ENCODE assay signal across 21 cellular contexts in genomic region chr10:22821501-22821900, GRCh38.
DNase-seq lines count a peak whose midpoint lies in the region; ATAC-seq and TF ChIP-seq lines count a peak whose summit lies in the region.
"Had no signal": no experiment of that assay in that cellular context is flagged by ENCODE, and none has a peak within 500 bp of the region (broad histone marks: within the 10 kb centered on the region; RNA-seq: fewer than 3 reads in every experiment).

No MANE protein-coding gene starts in this region.

- no peak overlapping the region for H2AFZ ChIP-seq in PC-3 (ENCODE audit: low read length)
- H2AFZ ChIP-seq: hepatocyte had no signal

- POLR2A ChIA-PET in BJ (lab: Charles Lee) (interaction anchor here (0.6 kb wide), 1 partner anchor 35 kb away, joined by 9 read pairs; no protein-coding TSS in a partner anchor), PC-3 (lab: Charles Lee; ENCODE audit: unreplicated experiment) (no interaction called here)

- CTCF ChIA-PET in BJ (lab: Yijun Ruan, JAX) (no interaction called here), PC-3 (lab: Charles Lee) (no interaction called here)

- no peak overlapping the region for H3K4me3 ChIP-seq in BJ (ENCODE audit: low read depth, low read length)
- no peak overlapping the region for H3K4me3 ChIP-seq in PC-3 (ENCODE audit: low read length)
- H3K4me3 ChIP-seq: BLaER1 treated with 17β-estradiol and CSF1 and Interleukin-3, amounts not matched to agents 10 nM and 100 nM; hepatocyte; testis had no signal

- no peaks in the 10 kb centered on the region for H3K79me2 ChIP-seq in PC-3 (ENCODE audit: low read length)
- H3K79me2 ChIP-seq: hepatocyte had no signal

- TF ChIP-seq CTCF in BJ (IDR thresholded peaks at IDR 0.05; ENCODE audit: insufficient read depth, low read depth, low read length) (no peak), PC-3 (conservative IDR thresholded peaks at IDR 0.05; ENCODE audit: low read depth, low read length) (no peak)

- no peaks in the 10 kb centered on the region for H4K20me1 ChIP-seq in PC-3 (ENCODE audit: low read length)
- H4K20me1 ChIP-seq: BLaER1 treated with 17β-estradiol and CSF1 and Interleukin-3, amounts not matched to agents 10 nM and 100 nM had no signal

- H3K9me2 ChIP-seq in PC-3 (replicated peaks; ENCODE audit: low read length) = no peaks in the 10 kb centered on the region

- BruUV-seq in PC-3 (replicated peaks; lab: Mats Ljungman, UMichigan) = no TSS peak

- no peaks in the 10 kb centered on the region for H3K36me3 ChIP-seq in BJ (ENCODE audit: control insufficient read depth, insufficient read depth, low read length)
- H3K36me3 ChIP-seq in PC-3 (ENCODE audit: low read depth, low read length) = no peaks in the 10 kb centered on the region
- H3K36me3 ChIP-seq: BLaER1 treated with 17β-estradiol and CSF1 and Interleukin-3, amounts not matched to agents 10 nM and 100 nM had no signal

- no peaks in the 10 kb centered on the region for H3K27me3 ChIP-seq in BJ (ENCODE audit: control insufficient read depth, insufficient read depth, low read length)
- no peaks in the 10 kb centered on the region for H3K27me3 ChIP-seq in PC-3 (ENCODE audit: low read length)
- H3K27me3 ChIP-seq: BLaER1 treated with 17β-estradiol and CSF1 and Interleukin-3, amounts not matched to agents 10 nM and 100 nM; hepatocyte; testis had no signal

- H3K27ac ChIP-seq in PC-3 (ENCODE audit: low read length) = peak overlapping the region; percentile 41
- H3K27ac ChIP-seq in epithelial cell of prostate = peak overlapping the region; percentile 7
- H3K27ac ChIP-seq: BLaER1 treated with 17β-estradiol and CSF1 and Interleukin-3, amounts not matched to agents 10 nM and 100 nM; hepatocyte; HL-60; testis had no signal

- H3K9ac ChIP-seq in PC-3 (ENCODE audit: low read length) = no peak overlapping the region
- H3K9ac ChIP-seq: BLaER1 treated with 17β-estradiol and CSF1 and Interleukin-3, amounts not matched to agents 10 nM and 100 nM had no signal

- peaks cover 57% of the 10 kb centered on the region for H3K4me1 ChIP-seq in PC-3 (ENCODE audit: insufficient read depth, low read length)
- H3K4me1 ChIP-seq: testis had no signal

- ATAC-seq in PC-3 (no peak), HG02973 (IDR thresholded peaks at IDR 0.05; ENCODE audit: unreplicated experiment) (no peak), GM18517 (IDR thresholded peaks at IDR 0.05; ENCODE audit: unreplicated experiment) (no peak)
- ATAC-seq: activated T-cell treated with anti-CD3 and anti-CD28 coated beads, Interleukin-2, amount 50 U/mL, for 4 hours; Panc1 had no signal

- DNase-seq in BJ (ENCODE audit: low read depth) (peak; percentile 89), PC-3 (peak; percentile 37), epithelial cell of prostate (ENCODE audit: low read depth, low spot score) (no peak), non-pigmented ciliary epithelial cell (ENCODE audit: low read depth) (peak; percentile 65), cardiac septum (ENCODE audit: low spot score) (no peak), NCI-H82 treated with DMSO at 0.1 percent for 48 hours (lab: John Stamatoyannopoulos, UW; ENCODE audit: unreplicated experiment) (no peak)
- DNase-seq: activated CD4-positive, alpha-beta memory T cell treated with anti-CD3 and anti-CD28 coated beads, Interleukin-2, amount 10 ng/mL, durations not matched to agents 7 days and 5 days; activated naive CD8-positive, alpha-beta T cell treated with anti-CD3 and anti-CD28 coated beads for 36 hours; activated T-cell treated with anti-CD3 and anti-CD28 coated beads, Interleukin-2, amount 50 U/mL, for 4 hours; DMS153; NCI-H1048; NCI-H2107; NCI-H748 treated with DMSO at 0.1 percent for 48 hours; stimulated activated CD4-positive, alpha-beta T cell treated with anti-CD3 and anti-CD28 coated beads, Interleukin-4, amount 100 ng/mL, for 4 hours; testis had no signal

- H3K4me2 ChIP-seq in PC-3 (ENCODE audit: low read length) = peak overlapping the region; percentile 29; the same call in 1 of the 2 replicates
- H3K4me2 ChIP-seq: BLaER1 treated with 17β-estradiol and CSF1 and Interleukin-3, amounts not matched to agents 10 nM and 100 nM; hepatocyte had no signal

- no peaks in the 10 kb centered on the region for H3K9me3 ChIP-seq in PC-3 (ENCODE audit: low read length)
- H3K9me3 ChIP-seq: testis had no signal

- H3F3A ChIP-seq in PC-3 (ENCODE audit: low read length, unreplicated experiment) = no peaks in the 10 kb centered on the region

- intact Hi-C loops in PC-3 (cut with micrococcal nuclease) = no loop called here
- intact Hi-C loops in cardiac septum (cut with DNase I) = no loop called here

Comparison
In these comparisons a context has a peak if more than half of its experiments do, and no peak if none do; other contexts are left out.
1. DNase-seq: peak in BJ (single experiment), PC-3 (single experiment) and non-pigmented ciliary epithelial cell (single experiment); none in epithelial cell of prostate (single experiment), cardiac septum (single experiment) and NCI-H82 treated with DMSO at 0.1 percent for 48 hours (single experiment).